Comparison of ENCODE assay signal across 8 cellular contexts in genomic region chr1:182029379-182030331, GRCh38.
DNase-seq lines count a peak whose midpoint lies in the region; ATAC-seq and TF ChIP-seq lines count a peak whose summit lies in the region.

No MANE protein-coding gene starts in this region.

- no peak for TF ChIP-seq CTCF in choroid plexus epithelial cell (conservative IDR thresholded peaks at IDR 0.05; ENCODE audit: low read depth, low read length)

- ATAC-seq in GM19043 (IDR thresholded peaks at IDR 0.05; ENCODE audit: low read depth, unreplicated experiment) (peak; percentile 87), HG03378 (IDR thresholded peaks at IDR 0.05; ENCODE audit: unreplicated experiment) (peak; percentile 94)

- H3K4me3 ChIP-seq in choroid plexus epithelial cell (ENCODE audit: low read depth, low read length) = peak overlapping the region; percentile 53

- DNase-seq in AML-193 (lab: John Stamatoyannopoulos, UW) = peak; percentile 94 to 95
- peak; percentile 83 for DNase-seq in NCI-H446 treated with DMSO at 0.1 percent for 48 hours (lab: John Stamatoyannopoulos, UW)
- peak; percentile 96 for DNase-seq in activated CD4-positive, alpha-beta T cell treated with anti-CD3 and anti-CD28 coated beads for 1 hour
- peak; percentile 81 for DNase-seq in choroid plexus epithelial cell (ENCODE audit: low read depth)
- peak; percentile 95 for DNase-seq in kidney glomerular epithelial cell (lab: John Stamatoyannopoulos, UW)
- peak; percentile 94 to 97 for DNase-seq in stimulated activated CD4-positive, alpha-beta T cell treated with anti-CD3 and anti-CD28 coated beads, Interleukin-15, amount 100 ng/mL, for 48 hours (ENCODE audit: low read depth in 2 of 2)

Comparison
In these comparisons a context has a peak if more than half of its experiments do, and no peak if none do; other contexts are left out.
1. Peak in every context shown above with its lines: DNase-seq, ATAC-seq and H3K4me3 ChIP-seq.